In the genomic region with DNA sequence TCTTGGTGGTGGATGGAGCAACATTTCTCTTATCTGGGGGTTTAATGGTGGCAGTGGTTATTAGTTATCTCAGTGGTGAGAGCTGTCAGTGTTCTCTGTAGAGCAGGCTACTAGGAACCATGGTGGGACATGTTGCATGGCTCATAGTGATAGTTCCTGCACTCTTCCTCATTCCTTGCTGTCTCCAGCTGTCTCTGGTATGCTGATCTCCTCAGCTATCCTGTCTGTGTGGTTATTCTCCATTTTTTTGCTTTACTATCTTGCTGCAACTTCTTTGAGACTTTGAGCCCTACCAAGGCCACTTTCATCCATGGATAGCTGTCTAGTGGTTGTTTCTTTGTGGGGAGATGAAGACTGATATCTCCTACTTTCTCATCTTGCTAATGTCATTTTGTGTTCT, we compare ENCODE assay signal across 20 cellular contexts.
"Had no signal": no experiment of that assay in that cellular context is flagged by ENCODE, and none has a peak within 500 bp of the region (broad histone marks: within the 10 kb centered on the region; RNA-seq: fewer than 3 reads in every experiment).

No MANE protein-coding gene starts in this region.

- H2AFZ ChIP-seq: neural progenitor cell had no signal

- H3K4me3 Mint-ChIP-seq: activated T-helper 1 cell treated with anti-CD3 and anti-CD28 coated beads, Interleukin-12 subunit alpha, Interleukin-12 subunit beta, Interleukin-2, Interleukin-4 antibody, amounts not matched to agents 30 ng/mL and 10 ng/mL and 1 ng/mL, durations not matched to agents 14 hours and 24 hours and 36 hours; endodermal cell; naive thymus-derived CD4-positive, alpha-beta T cell; neural progenitor cell; stimulated activated naive CD8-positive, alpha-beta T cell treated with anti-CD3 and anti-CD28 coated beads, Interleukin-15, amount 100 ng/mL, for 72 hours had no signal

- H3K27me3 ChIP-seq: adrenal gland, dorsolateral prefrontal cortex, neural progenitor cell, suprapubic skin, upper lobe of left lung had no signal

- H3K4me1 Mint-ChIP-seq: endodermal cell, neural progenitor cell had no signal

- H3K27ac Mint-ChIP-seq: activated naive CD4-positive, alpha-beta T cell treated with anti-CD3 and anti-CD28 coated beads, Interleukin-2, amount 50 U/mL, for 72 hours; activated T-helper 1 cell treated with anti-CD3 and anti-CD28 coated beads, Interleukin-12 subunit alpha, Interleukin-12 subunit beta, Interleukin-2, Interleukin-4 antibody, amounts not matched to agents 30 ng/mL and 10 ng/mL and 1 ng/mL, durations not matched to agents 14 hours and 24 hours and 36 hours; endodermal cell; neural progenitor cell had no signal

- H3K27me3 Mint-ChIP-seq: naive thymus-derived CD4-positive, alpha-beta T cell; stimulated activated naive CD8-positive, alpha-beta T cell treated with anti-CD3 and anti-CD28 coated beads, Interleukin-15, amount 100 ng/mL, for 72 hours had no signal

- H3K4me1 ChIP-seq: adrenal gland, neural progenitor cell, psoas muscle, suprapubic skin, upper lobe of left lung had no signal

- H3K27ac ChIP-seq: adrenal gland, dorsolateral prefrontal cortex, neural progenitor cell, psoas muscle, suprapubic skin, upper lobe of left lung had no signal

- DNase-seq: activated CD4-positive, alpha-beta T cell treated with anti-CD3 and anti-CD28 coated beads, Interleukin-2, amount 50 U/mL, for 48 hours; activated gamma-delta T cell treated with Interleukin-2 at 50 U/mL for 16 hours; adrenal gland; caudate nucleus; dorsolateral prefrontal cortex; endodermal cell; foreskin melanocyte; left ventricle myocardium superior; naive thymus-derived CD4-positive, alpha-beta T cell; psoas muscle; right cardiac atrium; small intestine; stimulated activated CD4-positive, alpha-beta T cell treated with anti-CD3 and anti-CD28 coated beads, Interleukin-4, amount 100 ng/mL, for 1 hour; stimulated activated naive CD8-positive, alpha-beta T cell treated with anti-CD3 and anti-CD28 coated beads, Interleukin-15, amount 100 ng/mL, for 72 hours; T-helper 2 cell; upper lobe of left lung had no signal

- H3K4me3 ChIP-seq: adrenal gland, dorsolateral prefrontal cortex, neural progenitor cell, psoas muscle, suprapubic skin, upper lobe of left lung had no signal

- H3K36me3 ChIP-seq: adrenal gland, neural progenitor cell had no signal

- ATAC-seq: activated naive CD4-positive, alpha-beta T cell treated with anti-CD3 and anti-CD28 coated beads, Interleukin-2, amount 50 U/mL, for 72 hours; left ventricle myocardium superior; naive thymus-derived CD4-positive, alpha-beta T cell; psoas muscle; right cardiac atrium; stimulated activated naive CD8-positive, alpha-beta T cell treated with anti-CD3 and anti-CD28 coated beads, Interleukin-15, amount 100 ng/mL, for 72 hours had no signal

- H3K4me2 ChIP-seq: neural progenitor cell had no signal

- H3K9ac ChIP-seq: neural progenitor cell had no signal

- H3K9me3 ChIP-seq: adrenal gland had no signal
